ENCODE assay signal across 9 cellular contexts in the genomic region with DNA sequence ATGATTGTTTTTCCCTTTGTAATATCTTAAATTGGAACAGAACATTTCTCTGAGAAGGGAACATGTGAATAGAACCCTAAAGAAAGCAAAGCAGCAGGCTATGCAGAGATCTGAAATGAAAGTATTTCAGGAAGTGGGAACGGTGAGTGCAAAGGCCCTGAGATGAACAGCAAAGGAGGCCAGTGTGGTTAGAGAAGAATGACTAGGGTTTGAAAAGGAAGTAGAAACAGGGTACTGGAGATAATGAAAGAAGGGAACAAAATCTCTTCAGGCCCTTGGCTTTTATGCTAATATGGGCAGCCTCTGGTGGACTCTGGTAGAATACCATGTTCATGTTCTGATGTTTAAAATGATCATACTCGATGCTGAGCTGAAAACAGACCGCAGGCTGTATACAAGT. TPM values are rescaled to one million over a fixed set of nuclear protein-coding genes. Genes with fewer than 3 reads are reported as not detected.
DNase-seq lines count a peak whose midpoint lies in the region; ATAC-seq, FAIRE-seq and TF ChIP-seq lines count a peak whose summit lies in the region.
"Had no signal": no experiment of that assay in that cellular context is flagged by ENCODE, and none has a peak within 500 bp of the region (broad histone marks: within the 10 kb centered on the region; RNA-seq: fewer than 3 reads in every experiment).

No MANE protein-coding gene starts in this region.

- no peak overlapping the region for H3K9ac ChIP-seq in astrocyte (ENCODE audit: low read length)

- DNase-seq in astrocyte (ENCODE audit: low read depth) (no peak), NCI-H774 (lab: John Stamatoyannopoulos, UW) (no peak), hypothalamus (lab: John Stamatoyannopoulos, UW) (no peak), HuH-7 (ENCODE audit: low spot score) (no peak)
- no peak for DNase-seq in stimulated activated CD8-positive, alpha-beta memory T cell treated with anti-CD3 and anti-CD28 coated beads, Interleukin-4, amount 100 ng/mL, for 48 hours
- DNase-seq: PC-3 had no signal

- H3K4me1 Mint-ChIP-seq in astrocyte (ENCODE audit: low read depth, unreplicated experiment): peaks cover 48% of the 10 kb centered on the region

- peaks cover 80% of the 10 kb centered on the region for H4K20me1 ChIP-seq in astrocyte (ENCODE audit: insufficient read depth, low read length)

- no peaks in the 10 kb centered on the region for H3K9me3 Mint-ChIP-seq in astrocyte (ENCODE audit: unreplicated experiment)

- no peaks in the 10 kb centered on the region for H3K27me3 Mint-ChIP-seq in astrocyte (ENCODE audit: low read depth, unreplicated experiment)

- ATAC-seq in GM18499 (IDR thresholded peaks at IDR 0.05; ENCODE audit: insufficient read depth, unreplicated experiment) (peak; percentile 90), GM21381 (IDR thresholded peaks at IDR 0.05; ENCODE audit: unreplicated experiment) (peak; percentile 95), HG03354 (IDR thresholded peaks at IDR 0.05; ENCODE audit: poor library complexity, severe bottlenecking, unreplicated experiment) (peak; percentile 82)
- ATAC-seq: PC-3 had no signal

- H3K4me3 Mint-ChIP-seq in astrocyte (ENCODE audit: unreplicated experiment): no peak overlapping the region

- H3K36me3 ChIP-seq in astrocyte (ENCODE audit: insufficient read depth, low read length): no peaks in the 10 kb centered on the region

- H3K36me3 Mint-ChIP-seq in astrocyte (ENCODE audit: low read depth, unreplicated experiment): peaks cover 3% of the 10 kb centered on the region

- H3K79me2 ChIP-seq in astrocyte (ENCODE audit: insufficient read depth, low read length): peaks cover 98% of the 10 kb centered on the region

- H3K27ac ChIP-seq in astrocyte (ENCODE audit: low read depth, low read length): no peak overlapping the region

- FAIRE-seq in astrocyte (lab: Jason Lieb, UNC): no peak

- H3K4me3 ChIP-seq in astrocyte (ENCODE audit: insufficient read depth, low read depth, low read length): no peak overlapping the region

- no peaks in the 10 kb centered on the region for H3K27me3 ChIP-seq in astrocyte (ENCODE audit: insufficient read depth, low read length)

- H3K9me3 ChIP-seq in astrocyte (ENCODE audit: insufficient read depth, low read depth, low read length): no peaks in the 10 kb centered on the region

- peaks cover 2% of the 10 kb centered on the region for H3K4me1 ChIP-seq in astrocyte (ENCODE audit: insufficient read depth, low read length)

- no peak overlapping the region for H2AFZ ChIP-seq in astrocyte (ENCODE audit: low read depth, low read length)

- peak overlapping the region; percentile 22 for H3K4me2 ChIP-seq in astrocyte (ENCODE audit: low read length)

- no peak for TF ChIP-seq CTCF in astrocyte (IDR thresholded peaks at IDR 0.05; ENCODE audit: insufficient read depth, low read depth, low read length)

- peak overlapping the region; percentile 58 for H3K27ac Mint-ChIP-seq in astrocyte (ENCODE audit: unreplicated experiment)

RNA-seq across cellular contexts. Expression of a gene that starts 22.2 kb away (rescaled TPM):
- total RNA-seq in astrocyte: 91.5 and 107 TPM in 2 replicates
